Comparison of ENCODE assay signal across 15 cellular contexts in the genomic region with DNA sequence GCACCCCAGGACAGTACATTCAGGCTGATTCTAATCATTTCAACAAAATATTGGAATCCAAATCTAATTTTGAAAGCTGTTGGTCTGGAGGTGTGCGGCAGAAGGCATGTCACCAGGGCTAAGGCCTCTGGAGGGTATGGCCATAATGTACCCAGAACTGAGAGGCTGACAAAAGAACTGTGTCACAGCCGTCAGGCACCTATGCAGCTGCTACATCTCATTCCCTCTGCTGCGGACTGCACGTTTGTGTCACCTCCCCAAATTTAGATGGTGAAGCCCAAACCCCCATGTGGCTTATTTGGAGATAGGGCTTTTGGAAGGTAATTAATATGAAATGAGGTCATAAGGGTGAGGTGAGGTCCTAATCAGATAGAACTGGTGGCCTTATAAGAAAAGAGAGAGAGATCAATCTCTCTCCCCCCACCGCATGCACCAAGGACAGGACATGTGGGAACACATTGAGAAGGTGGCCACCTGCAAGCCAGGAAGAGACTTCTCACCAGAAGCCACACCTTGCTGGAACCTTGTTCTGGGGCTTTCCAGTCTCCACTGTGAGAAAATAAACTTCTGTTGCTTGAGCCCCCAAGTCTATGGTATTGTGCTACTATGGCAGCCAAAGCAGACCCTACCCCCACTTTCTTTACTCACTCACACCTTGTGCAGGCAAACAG. TPM values are rescaled to one million over a fixed set of nuclear protein-coding genes. Genes with fewer than 3 reads are reported as not detected.
A peak's percentile ranks its signal among the peaks of the same experiment; 100 is the strongest.
DNase-seq lines count a peak whose midpoint lies in the region; ATAC-seq and TF ChIP-seq lines count a peak whose summit lies in the region.
"Had no signal": no experiment of that assay in that cellular context is flagged by ENCODE, and none has a peak within 500 bp of the region (broad histone marks: within the 10 kb centered on the region; RNA-seq: fewer than 3 reads in every experiment).

No MANE protein-coding gene starts in this region.

- peaks cover 29% of the 10 kb centered on the region for H3K4me1 Mint-ChIP-seq in activated CD8-positive, alpha-beta memory T cell treated with anti-CD3 and anti-CD28 coated beads, Interleukin-2, amount 10 ng/mL, durations not matched to agents 7 days and 5 days
- H3K4me1 Mint-ChIP-seq in activated CD4-positive, alpha-beta memory T cell treated with anti-CD3 and anti-CD28 coated beads for 36 hours (ENCODE audit: low read depth), result peaks cover 10% of the 10 kb centered on the region
- H3K4me1 Mint-ChIP-seq in effector memory CD8-positive, alpha-beta T cell (ENCODE audit: low read depth in 2 of 2), result peaks cover 16 to 21% of the 10 kb centered on the region in 2 donors
- peaks cover 37% of the 10 kb centered on the region for H3K4me1 Mint-ChIP-seq in HFFc6 (ENCODE audit: low read depth)
- H3K4me1 Mint-ChIP-seq: CD14-positive monocyte, GM23338 had no signal

- peaks cover 62% of the 10 kb centered on the region for H3K36me3 Mint-ChIP-seq in activated CD8-positive, alpha-beta memory T cell treated with anti-CD3 and anti-CD28 coated beads, Interleukin-2, amount 10 ng/mL, durations not matched to agents 7 days and 5 days
- peaks cover 58% of the 10 kb centered on the region for H3K36me3 Mint-ChIP-seq in activated CD4-positive, alpha-beta memory T cell treated with anti-CD3 and anti-CD28 coated beads for 36 hours
- H3K36me3 Mint-ChIP-seq in effector memory CD8-positive, alpha-beta T cell (ENCODE audit: insufficient read depth), result peaks cover 59% of the 10 kb centered on the region
- peaks cover 33% of the 10 kb centered on the region for H3K36me3 Mint-ChIP-seq in HFFc6 (ENCODE audit: low read depth)

- CTCF ChIA-PET in activated CD8-positive, alpha-beta memory T cell treated with anti-CD3 and anti-CD28 coated beads, Interleukin-2, amount 10 ng/mL, durations not matched to agents 7 days and 5 days (lab: Charles Lee), result interaction anchor here (1.0 kb wide), 1 partner anchor 9 kb away, joined by 3 read pairs; no protein-coding TSS in a partner anchor
- CTCF ChIA-PET in activated CD4-positive, alpha-beta memory T cell treated with anti-CD3 and anti-CD28 coated beads for 36 hours (lab: Charles Lee), result interaction anchor here (1.5 kb wide), 1 partner anchor 39 kb away, joined by 5 read pairs; no protein-coding TSS in a partner anchor

- no peak overlapping the region for H3K4me3 Mint-ChIP-seq in activated CD8-positive, alpha-beta memory T cell treated with anti-CD3 and anti-CD28 coated beads, Interleukin-2, amount 10 ng/mL, durations not matched to agents 7 days and 5 days
- no peak overlapping the region for H3K4me3 Mint-ChIP-seq in activated CD4-positive, alpha-beta memory T cell treated with anti-CD3 and anti-CD28 coated beads for 36 hours
- H3K4me3 Mint-ChIP-seq in effector memory CD8-positive, alpha-beta T cell, result no peak overlapping the region
- no peak overlapping the region for H3K4me3 Mint-ChIP-seq in HFFc6
- H3K4me3 Mint-ChIP-seq: CD14-positive monocyte; CD4-positive, alpha-beta memory T cell; GM23338 had no signal

- peak overlapping the region; percentile 9 for H3K27ac Mint-ChIP-seq in activated CD8-positive, alpha-beta memory T cell treated with anti-CD3 and anti-CD28 coated beads, Interleukin-2, amount 10 ng/mL, durations not matched to agents 7 days and 5 days
- peak overlapping the region; percentile 7 for H3K27ac Mint-ChIP-seq in activated CD4-positive, alpha-beta memory T cell treated with anti-CD3 and anti-CD28 coated beads for 36 hours
- H3K27ac Mint-ChIP-seq in effector memory CD8-positive, alpha-beta T cell, result peak overlapping the region; percentile 28 to 32
- no peak overlapping the region for H3K27ac Mint-ChIP-seq in HFFc6
- H3K27ac Mint-ChIP-seq: GM23338 had no signal

- no peak for DNase-seq in activated CD8-positive, alpha-beta memory T cell treated with anti-CD3 and anti-CD28 coated beads, Interleukin-2, amount 10 ng/mL, durations not matched to agents 7 days and 5 days
- DNase-seq in activated CD8-positive, alpha-beta memory T cell treated with anti-CD3 and anti-CD28 coated beads for 24 hours, result no peak
- no peak for DNase-seq in activated CD4-positive, alpha-beta memory T cell treated with anti-CD3 and anti-CD28 coated beads for 36 hours
- no peak for DNase-seq in effector memory CD8-positive, alpha-beta T cell
- no peak for DNase-seq in HFFc6
- no peak for DNase-seq in GM19240 (ENCODE audit: insufficient read length, low spot score)
- DNase-seq: 8988T; CD4-positive, alpha-beta memory T cell; DMS153; DMS79; GDM1; HCEC 1CT had no signal

- TF ChIP-seq CTCF in HFFc6 (IDR thresholded peaks at IDR 0.05), result no peak

- no peaks in the 10 kb centered on the region for H3K9me3 Mint-ChIP-seq in activated CD8-positive, alpha-beta memory T cell treated with anti-CD3 and anti-CD28 coated beads, Interleukin-2, amount 10 ng/mL, durations not matched to agents 7 days and 5 days (ENCODE audit: low read depth)
- no peaks in the 10 kb centered on the region for H3K9me3 Mint-ChIP-seq in activated CD4-positive, alpha-beta memory T cell treated with anti-CD3 and anti-CD28 coated beads for 36 hours
- H3K9me3 Mint-ChIP-seq in effector memory CD8-positive, alpha-beta T cell, result no peaks in the 10 kb centered on the region
- no peaks in the 10 kb centered on the region for H3K9me3 Mint-ChIP-seq in HFFc6
- H3K9me3 Mint-ChIP-seq: CD14-positive monocyte; CD4-positive, alpha-beta memory T cell; GM23338 had no signal

- intact Hi-C loops in activated CD4-positive, alpha-beta memory T cell treated with anti-CD3 and anti-CD28 coated beads for 36 hours (cut with micrococcal nuclease), result no loop called here

- POLR2A ChIA-PET in activated CD4-positive, alpha-beta memory T cell treated with anti-CD3 and anti-CD28 coated beads for 36 hours (lab: Charles Lee), result interaction anchor here (1.0 kb wide), 1 partner anchor 21 kb away, joined by 3 read pairs; no protein-coding TSS in a partner anchor

- no peaks in the 10 kb centered on the region for H3K27me3 Mint-ChIP-seq in activated CD8-positive, alpha-beta memory T cell treated with anti-CD3 and anti-CD28 coated beads, Interleukin-2, amount 10 ng/mL, durations not matched to agents 7 days and 5 days
- no peaks in the 10 kb centered on the region for H3K27me3 Mint-ChIP-seq in activated CD4-positive, alpha-beta memory T cell treated with anti-CD3 and anti-CD28 coated beads for 36 hours
- no peaks in the 10 kb centered on the region for H3K27me3 Mint-ChIP-seq in effector memory CD8-positive, alpha-beta T cell
- no peaks in the 10 kb centered on the region for H3K27me3 Mint-ChIP-seq in HFFc6 (ENCODE audit: insufficient read depth)
- H3K27me3 Mint-ChIP-seq: CD4-positive, alpha-beta memory T cell had no signal

- no peak for ATAC-seq in activated CD8-positive, alpha-beta memory T cell treated with anti-CD3 and anti-CD28 coated beads, Interleukin-2, amount 10 ng/mL, durations not matched to agents 7 days and 5 days
- ATAC-seq in effector memory CD8-positive, alpha-beta T cell (replicated peaks), result no peak
- ATAC-seq in HG03280 (IDR thresholded peaks at IDR 0.05; ENCODE audit: unreplicated experiment), result no peak
- ATAC-seq: GM23338 had no signal

RNA-seq across cellular contexts. Expression of a gene that starts 22.8 kb away (rescaled TPM):
- 10 to 100 TPM; 67.8 to 76.5 TPM for total RNA-seq in activated CD8-positive, alpha-beta memory T cell treated with anti-CD3 and anti-CD28 coated beads, Interleukin-2, amount 10 ng/mL, durations not matched to agents 7 days and 5 days
- total RNA-seq in activated CD4-positive, alpha-beta memory T cell treated with anti-CD3 and anti-CD28 coated beads for 36 hours, result 10 to 100 TPM; 60.9 to 61.5 TPM
- total RNA-seq in HFFc6 (2021; fragmentation: NEBNext Ultra II Directional; extraction: Animal tissue kit (Norgen Biotek cat#: 25700)), result 10 to 100 TPM; 54.6 to 59.4 (median 56.8) TPM
